In genomic region chr7:28747404-28747803, GRCh38 we compare ENCODE assay signal across 20 cellular contexts.
"Had no signal": no experiment of that assay in that cellular context is flagged by ENCODE, and none has a peak within 500 bp of the region (broad histone marks: within the 10 kb centered on the region; RNA-seq: fewer than 3 reads in every experiment).

No MANE protein-coding gene starts in this region.

- H3K27me3 Mint-ChIP-seq: activated CD8-positive, alpha-beta T cell treated with anti-CD3 and anti-CD28 coated beads for 36 hours; activated naive CD8-positive, alpha-beta T cell treated with anti-CD3 and anti-CD28 coated beads, Interleukin-2, amount 10 ng/mL, durations not matched to agents 7 days and 5 days; stimulated activated naive CD8-positive, alpha-beta T cell treated with anti-CD3 and anti-CD28 coated beads, Interleukin-15, Interleukin-2, amounts not matched to agents 100 ng/mL and 50 ng/mL, for 24 hours had no signal

- H3K4me3 ChIP-seq: cardiac muscle cell, esophagus muscularis mucosa, left ventricle myocardium inferior, thyroid gland, vagina had no signal

- H3K27me3 ChIP-seq: cardiac muscle cell, esophagus muscularis mucosa, thyroid gland, vagina had no signal

- DNase-seq: activated CD4-positive, alpha-beta T cell treated with anti-CD3 and anti-CD28 coated beads for 4 hours; activated CD8-positive, alpha-beta memory T cell treated with anti-CD3 and anti-CD28 coated beads, Interleukin-2, amount 50 U/mL, for 4 hours; activated CD8-positive, alpha-beta T cell treated with anti-CD3 and anti-CD28 coated beads for 36 hours; activated gamma-delta T cell treated with Interleukin-2 at 50 U/mL for 16 hours; activated naive CD8-positive, alpha-beta T cell treated with anti-CD3 and anti-CD28 coated beads, Interleukin-2, amount 10 ng/mL, durations not matched to agents 7 days and 5 days; activated T-cell treated with anti-CD3 and anti-CD28 coated beads, Interleukin-2, amount 50 U/mL, for 72 hours; aorta; cortex of kidney; head of caudate nucleus; left ventricle myocardium inferior; mesendoderm; stimulated activated CD4-positive, alpha-beta T cell treated with anti-CD3 and anti-CD28 coated beads, Interleukin-4, amount 100 ng/mL, for 24 hours; T-helper 1 cell; thyroid gland; WERI-Rb-1 had no signal

- H3K36me3 Mint-ChIP-seq: activated naive CD8-positive, alpha-beta T cell treated with anti-CD3 and anti-CD28 coated beads, Interleukin-2, amount 10 ng/mL, durations not matched to agents 7 days and 5 days had no signal

- H3K9me3 ChIP-seq: esophagus muscularis mucosa, thyroid gland, vagina had no signal

- H3K36me3 ChIP-seq: cardiac muscle cell, esophagus muscularis mucosa, left ventricle myocardium inferior, thyroid gland, vagina, WERI-Rb-1 had no signal

- H3K9me3 Mint-ChIP-seq: activated CD8-positive, alpha-beta T cell treated with anti-CD3 and anti-CD28 coated beads for 36 hours; activated T-cell treated with anti-CD3 and anti-CD28 coated beads, Interleukin-2, amount 50 U/mL, for 72 hours; stimulated activated naive CD8-positive, alpha-beta T cell treated with anti-CD3 and anti-CD28 coated beads, Interleukin-15, Interleukin-2, amounts not matched to agents 100 ng/mL and 50 ng/mL, for 24 hours had no signal

- H2AFZ ChIP-seq: parathyroid adenoma had no signal

- H3K9ac ChIP-seq: parathyroid adenoma had no signal

- H3K79me2 ChIP-seq: parathyroid adenoma had no signal

- H3K4me3 Mint-ChIP-seq: activated CD8-positive, alpha-beta T cell treated with anti-CD3 and anti-CD28 coated beads for 36 hours; activated naive CD8-positive, alpha-beta T cell treated with anti-CD3 and anti-CD28 coated beads, Interleukin-2, amount 10 ng/mL, durations not matched to agents 7 days and 5 days; activated T-cell treated with anti-CD3 and anti-CD28 coated beads, Interleukin-2, amount 50 U/mL, for 72 hours; stimulated activated naive CD8-positive, alpha-beta T cell treated with anti-CD3 and anti-CD28 coated beads, Interleukin-15, Interleukin-2, amounts not matched to agents 100 ng/mL and 50 ng/mL, for 24 hours had no signal

- H3K27ac ChIP-seq: cardiac muscle cell, left ventricle myocardium inferior, parathyroid adenoma, thyroid gland, vagina, WERI-Rb-1 had no signal

- H3K4me1 ChIP-seq: parathyroid adenoma, thyroid gland, vagina had no signal

- H3K27ac Mint-ChIP-seq: activated CD8-positive, alpha-beta T cell treated with anti-CD3 and anti-CD28 coated beads for 36 hours; activated naive CD8-positive, alpha-beta T cell treated with anti-CD3 and anti-CD28 coated beads, Interleukin-2, amount 10 ng/mL, durations not matched to agents 7 days and 5 days; activated T-cell treated with anti-CD3 and anti-CD28 coated beads, Interleukin-2, amount 50 U/mL, for 72 hours; stimulated activated naive CD8-positive, alpha-beta T cell treated with anti-CD3 and anti-CD28 coated beads, Interleukin-15, Interleukin-2, amounts not matched to agents 100 ng/mL and 50 ng/mL, for 24 hours had no signal
